In the genomic region with DNA sequence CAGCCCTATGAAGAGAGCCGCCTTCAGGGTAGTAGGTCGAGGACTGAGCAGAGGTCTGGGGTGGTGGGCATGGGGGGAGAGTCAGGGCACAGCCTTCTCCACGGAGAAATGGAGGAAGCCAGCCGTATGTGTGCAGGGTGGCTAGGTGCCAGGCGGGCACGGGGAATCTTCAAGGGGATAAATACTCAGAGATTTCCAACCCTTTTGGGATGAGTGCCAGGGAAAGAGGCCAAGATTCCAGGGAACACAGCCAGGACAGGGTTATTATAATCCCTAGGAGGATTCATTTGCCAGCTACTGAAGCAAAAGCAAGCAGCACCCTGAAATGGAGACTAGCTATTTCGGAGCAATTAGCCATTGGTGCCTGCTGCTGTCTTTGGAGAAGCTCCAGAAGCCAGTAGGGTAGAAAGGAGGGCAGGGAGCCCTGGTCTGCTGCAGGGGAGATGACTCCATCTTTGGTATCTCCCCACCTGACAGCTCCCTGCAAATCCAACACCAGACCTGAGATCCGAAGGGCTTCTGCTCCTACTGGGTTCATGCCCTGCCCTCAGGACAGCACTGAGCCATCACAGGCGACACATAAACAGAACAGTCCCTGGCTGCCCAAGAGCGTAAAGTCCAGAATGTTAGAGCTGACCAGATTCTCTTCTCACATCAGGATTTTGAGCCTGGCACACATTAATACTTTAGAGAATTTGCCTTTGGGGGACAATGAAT, we compare ENCODE assay signal across 11 cellular contexts.
A peak's percentile ranks its signal among the peaks of the same experiment; 100 is the strongest.
DNase-seq lines count a peak whose midpoint lies in the region; ATAC-seq, FAIRE-seq and TF ChIP-seq lines count a peak whose summit lies in the region.
"Had no signal": no experiment of that assay in that cellular context is flagged by ENCODE, and none has a peak within 500 bp of the region (broad histone marks: within the 10 kb centered on the region; RNA-seq: fewer than 3 reads in every experiment).

No MANE protein-coding gene starts in this region.

- dilution Hi-C loops in IMR-90 (cut with HindIII; ENCODE audit: low sequenced_read_pairs, unreplicated experiment), result no loop called here

- no peaks in the 10 kb centered on the region for H3K9me1 ChIP-seq in IMR-90 (ENCODE audit: insufficient read depth, low read length)

- H4K5ac ChIP-seq in IMR-90 (ENCODE audit: low read depth, low read length), result no peak overlapping the region

- no TSS peak for BruUV-seq in IMR-90 (replicated peaks; lab: Mats Ljungman, UMichigan)

- H3K36me3 ChIP-seq in IMR-90 (ENCODE audit: control insufficient read depth, insufficient read depth, low read length), result no peaks in the 10 kb centered on the region
- H3K36me3 ChIP-seq in RWPE2 (ENCODE audit: low read depth), result no peaks in the 10 kb centered on the region
- no peaks in the 10 kb centered on the region for H3K36me3 ChIP-seq in small intestine (ENCODE audit: control insufficient read depth in 2 of 2, insufficient read depth in 2 of 2, low read length in 2 of 2)

- CTCF ChIA-PET in IMR-90 (lab: Yijun Ruan, JAX), result interaction anchor here (0.9 to 1.1 kb wide), 2 partner anchors 13 kb away, joined by 3 read pairs; no protein-coding TSS in a partner anchor

- no peak overlapping the region for H3K4ac ChIP-seq in IMR-90 (ENCODE audit: low read depth, low read length)

- no peak overlapping the region for H2BK5ac ChIP-seq in IMR-90 (ENCODE audit: low read depth, low read length, poor library complexity, severe bottlenecking)

- H4K20me1 ChIP-seq in IMR-90 (ENCODE audit: insufficient read depth, low read length), result no peaks in the 10 kb centered on the region

- in situ Hi-C loops in IMR-90 (cut with MboI; ENCODE audit: low sequenced_read_pairs), result no loop called here

- H3K27ac ChIP-seq in IMR-90 (ENCODE audit: insufficient read depth, low read length) (no peak overlapping the region), RWPE2 (ENCODE audit: poor library complexity, severe bottlenecking) (no peak overlapping the region), small intestine (ENCODE audit: low read depth in 1 of 2, low read length in 1 of 2) (no peak overlapping the region)

- no peak overlapping the region for H2BK20ac ChIP-seq in IMR-90 (ENCODE audit: low read depth, low read length)

- DNase-seq in IMR-90, result peak; percentile 25
- no peak for DNase-seq in RWPE2 (ENCODE audit: low spot score)
- DNase-seq in Right ventricle myocardium superior, result peak; percentile 64
- peak; percentile 30 for DNase-seq in small intestine
- no peak for DNase-seq in activated CD4-positive, CD25-positive, alpha-beta regulatory T cell treated with anti-CD3 and anti-CD28 coated beads, Interleukin-2, amount 50 U/mL, for 72 hours
- DNase-seq in NAMALWA (ENCODE audit: low spot score), result no peak
- DNase-seq: activated CD4-positive, alpha-beta T cell treated with anti-CD3 and anti-CD28 coated beads for 1 hour had no signal

- H4K91ac ChIP-seq in IMR-90 (ENCODE audit: insufficient read depth, low read depth, low read length), result no peak overlapping the region

- H4K8ac ChIP-seq in IMR-90 (ENCODE audit: low read depth in 2 of 2, low read length in 2 of 2), result no peak overlapping the region

- no peaks in the 10 kb centered on the region for H3K79me1 ChIP-seq in IMR-90 (ENCODE audit: low read depth in 1 of 2, low read length in 2 of 2)

- H3K4me3 ChIP-seq in IMR-90 (ENCODE audit: insufficient read depth, low read depth, low read length) (no peak overlapping the region), RWPE2 (ENCODE audit: severe bottlenecking) (no peak overlapping the region), small intestine (ENCODE audit: low read depth in 1 of 2, low read length in 2 of 2) (no peak overlapping the region)

- no peak overlapping the region for H2AK9ac ChIP-seq in IMR-90 (replicated peaks; ENCODE audit: low read depth, low read length, poor library complexity)

- 0 out of 2 replicates have a peak, but pooled peaks cover 2% of the 10 kb centered on the region for H3K4me1 ChIP-seq in IMR-90 (ENCODE audit: control insufficient read depth, insufficient read depth, low read length)
- H3K4me1 ChIP-seq in RWPE2 (ENCODE audit: insufficient read depth, poor library complexity, severe bottlenecking), result no peaks in the 10 kb centered on the region
- H3K4me1 ChIP-seq in small intestine (ENCODE audit: control insufficient read depth in 2 of 2, insufficient read depth in 1 of 2, low read depth in 1 of 2, low read length in 1 of 2), result no peaks in the 10 kb centered on the region

- POLR2A ChIA-PET in IMR-90 (lab: Charles Lee; ENCODE audit: unreplicated experiment), result no interaction called here

- H3K9ac ChIP-seq in IMR-90 (ENCODE audit: low read depth, low read length), result no peak overlapping the region

- TF ChIP-seq CTCF in IMR-90 (conservative IDR thresholded peaks at IDR 0.05; ENCODE audit: low read depth, low read length) (no peak), RWPE2 (IDR thresholded peaks at IDR 0.05; ENCODE audit: poor library complexity, severe bottlenecking) (no peak)

- TF ChIP-seq POLR2A in IMR-90 (IDR thresholded peaks at IDR 0.05; ENCODE audit: low read depth, low read length), result no peak

- no peak for FAIRE-seq in small intestine (lab: Jason Lieb, UNC)
- FAIRE-seq: G401.6, keratinocyte had no signal

- no peaks in the 10 kb centered on the region for H3K9me3 ChIP-seq in IMR-90 (ENCODE audit: control insufficient read depth, insufficient read depth, low read length)
- no peaks in the 10 kb centered on the region for H3K9me3 ChIP-seq in RWPE2 (ENCODE audit: severe bottlenecking)
- no peaks in the 10 kb centered on the region for H3K9me3 ChIP-seq in small intestine (ENCODE audit: control insufficient read depth, low read depth)

- peak overlapping the region; percentile 33; the same call in 1 of the 2 replicates for H3K4me2 ChIP-seq in IMR-90 (ENCODE audit: low read depth, low read length)

- intact Hi-C loops in IMR-90 (cut with micrococcal nuclease), result no loop called here
- intact Hi-C loops in Right ventricle myocardium superior (cut with DNase I), result no loop called here

- H2AFZ ChIP-seq in IMR-90 (replicated peaks; ENCODE audit: low read length, poor library complexity), result no peak overlapping the region

- no peak overlapping the region for H3K18ac ChIP-seq in IMR-90 (ENCODE audit: low read depth, low read length)

- H3K27me3 ChIP-seq in IMR-90 (ENCODE audit: control insufficient read depth, insufficient read depth, low read length), result peaks cover 48% of the 10 kb centered on the region
- peaks cover 37% of the 10 kb centered on the region for H3K27me3 ChIP-seq in RWPE2 (ENCODE audit: insufficient read depth, poor library complexity, severe bottlenecking)
- H3K27me3 ChIP-seq in small intestine (ENCODE audit: control insufficient read depth in 2 of 2, insufficient read depth in 2 of 2, low read length in 2 of 2), result no peaks in the 10 kb centered on the region

- H3K56ac ChIP-seq in IMR-90 (ENCODE audit: extremely low read depth, insufficient read depth, low read length), result no peak overlapping the region

- TF ChIP-seq RAD21 in IMR-90 (IDR thresholded peaks at IDR 0.05; ENCODE audit: low read length), result no peak

- no peak overlapping the region for H2AK5ac ChIP-seq in IMR-90 (ENCODE audit: low read depth, low read length)

- WGBS in IMR-90 (ENCODE audit: extremely low coverage in 2 of 2, insufficient read length in 1 of 2), 2 experiments, result 7% methylated on average over 5 of the region's 10 CpGs; no CpG with 5 or more reads in 1 of the 2 experiments
- 7 to 33% (median 23%) methylated on average over 10 of the region's 10 CpGs for WGBS in small intestine, 3 donors

- no peak overlapping the region for H2BK120ac ChIP-seq in IMR-90 (ENCODE audit: low read depth, low read length)

- no peak overlapping the region for H2BK15ac ChIP-seq in IMR-90 (ENCODE audit: low read depth, low read length)

- H3K14ac ChIP-seq in IMR-90 (replicated peaks; ENCODE audit: low read depth, low read length), result no peak overlapping the region

- H3K23ac ChIP-seq in IMR-90 (ENCODE audit: low read depth, low read length), result no peak overlapping the region

- ATAC-seq in IMR-90 (ENCODE audit: low read depth) (peak; percentile 29), RWPE2 (ENCODE audit: low read depth) (peak; percentile 85), Right ventricle myocardium superior (ENCODE audit: poor library complexity) (peak; percentile 83), GM21360 (IDR thresholded peaks at IDR 0.05; ENCODE audit: unreplicated experiment) (no peak), GM21423 (IDR thresholded peaks at IDR 0.05; ENCODE audit: unreplicated experiment) (no peak)

TF ChIP-seq in IMR-90, 13 proteins besides CTCF, POLR2A, EP300 and RAD21:
- TF ChIP-seq MXI1 (IDR thresholded peaks at IDR 0.05; ENCODE audit: borderline replicate concordance, low read depth, low read length) (no peak), BHLHE40 (IDR thresholded peaks at IDR 0.05; ENCODE audit: low read depth, low read length) (peak; percentile 35; the same call in 1 of the 2 replicates), RFX5 (IDR thresholded peaks at IDR 0.05; ENCODE audit: low read depth, low read length) (no peak), CHD1 (IDR thresholded peaks at IDR 0.05; ENCODE audit: low read depth, low read length) (no peak)
TF ChIP-seq in IMR-90: peak in this region for 1.

Comparison
In these comparisons a context has a peak if more than half of its experiments do, and no peak if none do; other contexts are left out.
1. ATAC-seq: peak in IMR-90 (single experiment), RWPE2 (single experiment) and Right ventricle myocardium superior (single experiment); none in GM21360 (single experiment) and GM21423 (single experiment).
2. DNase-seq: peak in IMR-90 (single experiment), Right ventricle myocardium superior (single experiment) and small intestine (single experiment); none in RWPE2 (single experiment), activated CD4-positive, CD25-positive, alpha-beta regulatory T cell treated with anti-CD3 and anti-CD28 coated beads, Interleukin-2, amount 50 U/mL, for 72 hours (single experiment) and NAMALWA (single experiment).